Comparison of ENCODE assay signal across 18 cellular contexts in genomic region chr6:71733970-71734899, GRCh38.
"Had no signal": no experiment of that assay in that cellular context is flagged by ENCODE, and none has a peak within 500 bp of the region (broad histone marks: within the 10 kb centered on the region; RNA-seq: fewer than 3 reads in every experiment).

No MANE protein-coding gene starts in this region.

- H3K27me3 Mint-ChIP-seq: activated CD4-positive, alpha-beta T cell treated with anti-CD3 and anti-CD28 coated beads, Interleukin-2, amount 10 ng/mL, durations not matched to agents 7 days and 5 days; activated naive CD4-positive, alpha-beta T cell treated with anti-CD3 and anti-CD28 coated beads, Interleukin-2, amount 10 ng/mL, durations not matched to agents 7 days and 5 days; memory B cell; type B pancreatic cell had no signal

- DNase-seq: activated CD4-positive, alpha-beta T cell treated with anti-CD3 and anti-CD28 coated beads, Interleukin-2, amount 10 ng/mL, durations not matched to agents 7 days and 5 days; activated CD4-positive, CD25-positive, alpha-beta regulatory T cell; activated naive CD4-positive, alpha-beta T cell treated with anti-CD3 and anti-CD28 coated beads, Interleukin-2, amount 10 ng/mL, durations not matched to agents 7 days and 5 days; activated T-cell treated with anti-CD3 and anti-CD28 coated beads for 4 hours; adrenal gland; esophagus squamous epithelium; gastrocnemius medialis; kidney; left ventricle myocardium inferior; sigmoid colon; stimulated activated CD4-positive, alpha-beta T cell treated with anti-CD3 and anti-CD28 coated beads, Interleukin-12 subunit alpha, Interleukin-12 subunit beta, amount 100 ng/mL, for 4 hours; stimulated activated naive CD4-positive, alpha-beta T cell; T-helper 2 cell had no signal

- H3K4me1 ChIP-seq: adrenal gland, esophagus squamous epithelium, gastrocnemius medialis, left ventricle myocardium inferior, sigmoid colon had no signal

- H3K9me3 Mint-ChIP-seq: activated CD4-positive, alpha-beta T cell treated with anti-CD3 and anti-CD28 coated beads, Interleukin-2, amount 10 ng/mL, durations not matched to agents 7 days and 5 days; activated naive CD4-positive, alpha-beta T cell treated with anti-CD3 and anti-CD28 coated beads, Interleukin-2, amount 10 ng/mL, durations not matched to agents 7 days and 5 days; activated T-helper 2 cell treated with anti-CD3 and anti-CD28 coated beads, Interferon-gamma antibody, Interleukin-2, Interleukin-4, amounts not matched to agents 10 μg/mL and 5 μg/mL and 100 μg/mL, durations not matched to agents 14 hours and 24 hours and 36 hours; memory B cell; nephron; type B pancreatic cell had no signal

- H3K9me3 ChIP-seq: adrenal gland, esophagus squamous epithelium, gastrocnemius medialis, left ventricle myocardium inferior, sigmoid colon had no signal

- H3K27ac ChIP-seq: adrenal gland, esophagus squamous epithelium, gastrocnemius medialis, hepatocyte, left ventricle myocardium inferior, sigmoid colon had no signal

- H3K36me3 Mint-ChIP-seq: activated naive CD4-positive, alpha-beta T cell treated with anti-CD3 and anti-CD28 coated beads, Interleukin-2, amount 10 ng/mL, durations not matched to agents 7 days and 5 days; memory B cell; type B pancreatic cell had no signal

- H3K27me3 ChIP-seq: adrenal gland, esophagus squamous epithelium, gastrocnemius medialis, hepatocyte, sigmoid colon had no signal

- H3K4me1 Mint-ChIP-seq: activated CD4-positive, alpha-beta T cell treated with anti-CD3 and anti-CD28 coated beads, Interleukin-2, amount 10 ng/mL, durations not matched to agents 7 days and 5 days; activated naive CD4-positive, alpha-beta T cell treated with anti-CD3 and anti-CD28 coated beads, Interleukin-2, amount 10 ng/mL, durations not matched to agents 7 days and 5 days; memory B cell; nephron had no signal

- H3K36me3 ChIP-seq: adrenal gland, esophagus squamous epithelium, gastrocnemius medialis, left ventricle myocardium inferior, sigmoid colon had no signal

- H3K27ac Mint-ChIP-seq: activated CD4-positive, alpha-beta T cell treated with anti-CD3 and anti-CD28 coated beads, Interleukin-2, amount 10 ng/mL, durations not matched to agents 7 days and 5 days; activated naive CD4-positive, alpha-beta T cell treated with anti-CD3 and anti-CD28 coated beads, Interleukin-2, amount 10 ng/mL, durations not matched to agents 7 days and 5 days; activated T-helper 2 cell treated with anti-CD3 and anti-CD28 coated beads, Interferon-gamma antibody, Interleukin-2, Interleukin-4, amounts not matched to agents 10 μg/mL and 5 μg/mL and 100 μg/mL, durations not matched to agents 14 hours and 24 hours and 36 hours; memory B cell; nephron; type B pancreatic cell had no signal

- H3K4me3 Mint-ChIP-seq: activated CD4-positive, alpha-beta T cell treated with anti-CD3 and anti-CD28 coated beads, Interleukin-2, amount 10 ng/mL, durations not matched to agents 7 days and 5 days; activated naive CD4-positive, alpha-beta T cell treated with anti-CD3 and anti-CD28 coated beads, Interleukin-2, amount 10 ng/mL, durations not matched to agents 7 days and 5 days; memory B cell; nephron; type B pancreatic cell had no signal

- H3K4me3 ChIP-seq: adrenal gland, esophagus squamous epithelium, gastrocnemius medialis, hepatocyte, left ventricle myocardium inferior, sigmoid colon had no signal
